Comparison of ENCODE assay signal across 1 cellular context in the genomic region with DNA sequence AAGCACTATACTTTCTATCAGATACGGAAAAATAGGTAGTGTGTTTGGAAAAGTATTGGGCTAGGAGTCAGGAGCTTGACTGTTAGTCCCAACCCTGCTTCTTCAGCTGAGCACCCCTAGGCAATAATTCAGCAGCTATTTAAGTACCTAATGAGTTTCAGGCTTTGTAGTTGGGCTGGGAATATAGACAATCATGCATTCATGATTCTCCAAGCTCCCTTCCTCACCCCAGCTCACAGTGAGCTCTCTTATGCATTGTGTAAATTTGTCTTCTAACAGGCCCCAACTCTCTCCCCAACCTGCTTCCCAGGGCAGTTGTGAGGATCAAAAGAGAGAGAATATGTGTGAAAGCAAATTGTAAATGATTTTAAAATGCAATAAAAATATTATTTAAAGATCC.
TF ChIP-seq lines count a peak whose summit lies in the region.

No MANE protein-coding gene starts in this region.

TF ChIP-seq in H1, 55 proteins besides CTCF, POLR2A, EP300 and RAD21:
- TF ChIP-seq BACH1 (IDR thresholded peaks at IDR 0.05; ENCODE audit: low read length) (no peak), MAFK (IDR thresholded peaks at IDR 0.05; ENCODE audit: low read depth, low read length) (no peak), CBX8 (IDR thresholded peaks at IDR 0.05; ENCODE audit: borderline replicate concordance, low read depth, low read length) (no peak), JUN (IDR thresholded peaks at IDR 0.05; ENCODE audit: low read depth, low read length) (no peak), FOSL1 (IDR thresholded peaks at IDR 0.05; ENCODE audit: insufficient read depth, low read depth, low read length) (no peak), ZNF274 (IDR thresholded peaks at IDR 0.05; ENCODE audit: borderline replicate concordance, extremely low read depth, low read length) (no peak), CTBP2 (IDR thresholded peaks at IDR 0.05; ENCODE audit: borderline replicate concordance, insufficient read depth, insufficient read length, low read length) (no peak), EZH2 (IDR thresholded peaks at IDR 0.05; ENCODE audit: low read depth, low read length, severe bottlenecking) (no peak), CHD7 (IDR thresholded peaks at IDR 0.05; ENCODE audit: insufficient replicate concordance, low read length) (no peak), GABPA (IDR thresholded peaks at IDR 0.05; ENCODE audit: borderline replicate concordance, insufficient read depth, low read length) (no peak), BCL11A (IDR thresholded peaks at IDR 0.05; ENCODE audit: low read depth in 2 of 2, low read length in 2 of 2) (no peak), TEAD4 (IDR thresholded peaks at IDR 0.05; ENCODE audit: low read depth, low read length) (no peak), RNF2 (IDR thresholded peaks at IDR 0.05; ENCODE audit: borderline replicate concordance, low read depth, low read length, missing control alignments, poor library complexity, severe bottlenecking) (no peak), KDM4A (IDR thresholded peaks at IDR 0.05; ENCODE audit: low read depth, low read length, severe bottlenecking) (no peak), EGR1 (IDR thresholded peaks at IDR 0.05; ENCODE audit: borderline replicate concordance, low read depth, low read length) (no peak), CHD2 (IDR thresholded peaks at IDR 0.05; ENCODE audit: low read length) (no peak), CHD1 (IDR thresholded peaks at IDR 0.05; ENCODE audit: low read depth, low read length) (no peak)
